1 cellular context compared by ENCODE assay signal in the genomic region with DNA sequence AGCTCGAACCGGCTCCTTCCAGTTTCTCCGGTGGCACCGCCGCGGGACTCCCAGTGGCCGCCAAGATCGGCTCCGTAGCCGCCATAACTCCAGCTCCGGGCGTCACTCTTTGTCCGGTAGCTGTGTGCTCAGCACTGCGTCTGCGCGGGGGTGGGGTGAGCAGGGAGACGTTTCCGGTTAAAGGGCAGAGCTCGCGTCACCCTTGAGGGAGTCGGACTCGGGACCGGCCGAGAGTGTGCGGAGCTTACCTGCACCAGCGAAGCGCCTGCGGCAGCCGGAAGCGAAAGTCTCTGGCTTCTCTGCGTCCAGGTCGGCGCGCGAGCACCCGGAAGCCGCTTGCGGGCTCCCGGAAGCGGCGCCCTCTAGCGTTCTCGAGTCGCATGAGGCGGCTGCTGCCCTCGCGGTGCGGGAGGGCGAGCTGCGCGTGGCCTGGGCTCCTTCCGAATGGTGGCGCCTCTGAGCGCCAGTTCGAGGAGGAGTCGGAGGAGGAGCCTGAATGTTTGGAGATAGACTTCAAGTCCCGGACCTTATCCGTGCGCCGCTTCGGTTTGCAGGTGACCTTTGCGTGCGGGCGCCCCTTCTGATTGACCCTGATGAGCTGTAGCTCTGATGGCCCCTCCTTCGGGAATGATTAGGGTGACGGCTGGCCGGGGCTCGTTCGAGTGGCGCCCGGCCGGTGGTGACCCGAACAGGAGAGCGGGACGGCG.
A peak's percentile ranks its signal among the peaks of the same experiment; 100 is the strongest.
TF ChIP-seq lines count a peak whose summit lies in the region.

A gene (minus strand): TSS at position 303 of the 707 bp plus-strand sequence. CDS start 218 bp downstream, at position 85.

TF ChIP-seq in GM12878, 131 proteins besides CTCF, POLR2A, EP300 and RAD21 (continued from another document and continues in another):
- TF ChIP-seq, protein P1, sequence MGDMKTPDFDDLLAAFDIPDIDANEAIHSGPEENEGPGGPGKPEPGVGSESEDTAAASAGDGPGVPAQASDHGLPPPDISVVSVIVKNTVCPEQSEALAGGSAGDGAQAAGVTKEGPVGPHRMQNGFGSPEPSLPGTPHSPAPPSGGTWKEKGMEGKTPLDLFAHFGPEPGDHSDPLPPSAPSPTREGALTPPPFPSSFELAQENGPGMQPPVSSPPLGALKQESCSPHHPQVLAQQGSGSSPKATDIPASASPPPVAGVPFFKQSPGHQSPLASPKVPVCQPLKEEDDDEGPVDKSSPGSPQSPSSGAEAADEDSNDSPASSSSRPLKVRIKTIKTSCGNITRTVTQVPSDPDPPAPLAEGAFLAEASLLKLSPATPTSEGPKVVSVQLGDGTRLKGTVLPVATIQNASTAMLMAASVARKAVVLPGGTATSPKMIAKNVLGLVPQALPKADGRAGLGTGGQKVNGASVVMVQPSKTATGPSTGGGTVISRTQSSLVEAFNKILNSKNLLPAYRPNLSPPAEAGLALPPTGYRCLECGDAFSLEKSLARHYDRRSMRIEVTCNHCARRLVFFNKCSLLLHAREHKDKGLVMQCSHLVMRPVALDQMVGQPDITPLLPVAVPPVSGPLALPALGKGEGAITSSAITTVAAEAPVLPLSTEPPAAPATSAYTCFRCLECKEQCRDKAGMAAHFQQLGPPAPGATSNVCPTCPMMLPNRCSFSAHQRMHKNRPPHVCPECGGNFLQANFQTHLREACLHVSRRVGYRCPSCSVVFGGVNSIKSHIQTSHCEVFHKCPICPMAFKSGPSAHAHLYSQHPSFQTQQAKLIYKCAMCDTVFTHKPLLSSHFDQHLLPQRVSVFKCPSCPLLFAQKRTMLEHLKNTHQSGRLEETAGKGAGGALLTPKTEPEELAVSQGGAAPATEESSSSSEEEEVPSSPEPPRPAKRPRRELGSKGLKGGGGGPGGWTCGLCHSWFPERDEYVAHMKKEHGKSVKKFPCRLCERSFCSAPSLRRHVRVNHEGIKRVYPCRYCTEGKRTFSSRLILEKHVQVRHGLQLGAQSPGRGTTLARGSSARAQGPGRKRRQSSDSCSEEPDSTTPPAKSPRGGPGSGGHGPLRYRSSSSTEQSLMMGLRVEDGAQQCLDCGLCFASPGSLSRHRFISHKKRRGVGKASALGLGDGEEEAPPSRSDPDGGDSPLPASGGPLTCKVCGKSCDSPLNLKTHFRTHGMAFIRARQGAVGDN (IDR thresholded peaks at IDR 0.05) = peak; percentile 84
- TF ChIP-seq SMARCA5 (IDR thresholded peaks at IDR 0.05) (peak; percentile 96), ZZZ3 (IDR thresholded peaks at IDR 0.05; ENCODE audit: control insufficient read depth, insufficient read length, low read depth) (no peak), EED (IDR thresholded peaks at IDR 0.05; ENCODE audit: low read depth) (0 out of 2 replicates have a peak, but pooled peaks have one; percentile 12), RUNX3 (IDR thresholded peaks at IDR 0.05; ENCODE audit: low read length) (peak; percentile 73), BRCA1 (IDR thresholded peaks at IDR 0.05; ENCODE audit: low read depth, low read length) (no peak), HDAC6 (IDR thresholded peaks at IDR 0.05; ENCODE audit: unreplicated experiment) (no peak), ZNF274 (IDR thresholded peaks at IDR 0.05; ENCODE audit: insufficient read depth, insufficient read length) (no peak), JUND (IDR thresholded peaks at IDR 0.05; ENCODE audit: low read depth, low read length) (no peak), ASH2L (IDR thresholded peaks at IDR 0.05; ENCODE audit: borderline replicate concordance, low read depth) (no peak), CBFB (IDR thresholded peaks at IDR 0.05; ENCODE audit: low read depth) (peak; percentile 71; the same call in 1 of the 2 replicates), TCF12 (IDR thresholded peaks at IDR 0.05; ENCODE audit: low read depth, low read length) (peak; percentile 54), MXI1 (IDR thresholded peaks at IDR 0.05; ENCODE audit: low read depth, low read length) (peak; percentile 94), LARP7 (IDR thresholded peaks at IDR 0.05) (peak; percentile 29; the same call in 1 of the 2 replicates), MEF2B (IDR thresholded peaks at IDR 0.05; ENCODE audit: partially characterized antibody, poor library complexity, severe bottlenecking) (peak; percentile 28), BMI1 (IDR thresholded peaks at IDR 0.05; ENCODE audit: borderline replicate concordance) (no peak), KAT2A (conservative IDR thresholded peaks at IDR 0.05; ENCODE audit: control insufficient read depth, low read depth, low read length) (no peak), KLF5 (IDR thresholded peaks at IDR 0.05; ENCODE audit: partially characterized antibody) (peak; percentile 77), CREB1 (IDR thresholded peaks at IDR 0.05; ENCODE audit: low read depth) (peak; percentile 84), TBL1XR1 (IDR thresholded peaks at IDR 0.05; ENCODE audit: low read depth, low read length) (peak; percentile 70), MEF2A (IDR thresholded peaks at IDR 0.05; ENCODE audit: insufficient read depth, low read depth, low read length) (peak; percentile 89), ZNF217 (IDR thresholded peaks at IDR 0.05) (no peak), IRF4 (IDR thresholded peaks at IDR 0.05; ENCODE audit: low read depth, low read length) (peak; percentile 32; the same call in 1 of the 2 replicates)
- TF ChIP-seq, protein P2, sequence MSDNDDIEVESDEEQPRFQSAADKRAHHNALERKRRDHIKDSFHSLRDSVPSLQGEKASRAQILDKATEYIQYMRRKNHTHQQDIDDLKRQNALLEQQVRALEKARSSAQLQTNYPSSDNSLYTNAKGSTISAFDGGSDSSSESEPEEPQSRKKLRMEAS (IDR thresholded peaks at IDR 0.05; ENCODE audit: low read depth, low read length) = peak; percentile 96
- TF ChIP-seq, protein P3, sequence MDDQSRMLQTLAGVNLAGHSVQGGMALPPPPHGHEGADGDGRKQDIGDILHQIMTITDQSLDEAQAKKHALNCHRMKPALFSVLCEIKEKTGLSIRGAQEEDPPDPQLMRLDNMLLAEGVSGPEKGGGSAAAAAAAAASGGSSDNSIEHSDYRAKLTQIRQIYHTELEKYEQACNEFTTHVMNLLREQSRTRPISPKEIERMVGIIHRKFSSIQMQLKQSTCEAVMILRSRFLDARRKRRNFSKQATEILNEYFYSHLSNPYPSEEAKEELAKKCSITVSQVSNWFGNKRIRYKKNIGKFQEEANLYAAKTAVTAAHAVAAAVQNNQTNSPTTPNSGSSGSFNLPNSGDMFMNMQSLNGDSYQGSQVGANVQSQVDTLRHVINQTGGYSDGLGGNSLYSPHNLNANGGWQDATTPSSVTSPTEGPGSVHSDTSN (IDR thresholded peaks at IDR 0.05; ENCODE audit: insufficient replicate concordance, low read depth, low read length) = no peak
- TF ChIP-seq, protein P4, sequence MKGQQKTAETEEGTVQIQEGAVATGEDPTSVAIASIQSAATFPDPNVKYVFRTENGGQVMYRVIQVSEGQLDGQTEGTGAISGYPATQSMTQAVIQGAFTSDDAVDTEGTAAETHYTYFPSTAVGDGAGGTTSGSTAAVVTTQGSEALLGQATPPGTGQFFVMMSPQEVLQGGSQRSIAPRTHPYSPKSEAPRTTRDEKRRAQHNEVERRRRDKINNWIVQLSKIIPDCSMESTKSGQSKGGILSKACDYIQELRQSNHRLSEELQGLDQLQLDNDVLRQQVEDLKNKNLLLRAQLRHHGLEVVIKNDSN (IDR thresholded peaks at IDR 0.05; ENCODE audit: borderline replicate concordance, extremely low read length, insufficient read depth, low read depth, low read length) = no peak
- TF ChIP-seq, protein P5, sequence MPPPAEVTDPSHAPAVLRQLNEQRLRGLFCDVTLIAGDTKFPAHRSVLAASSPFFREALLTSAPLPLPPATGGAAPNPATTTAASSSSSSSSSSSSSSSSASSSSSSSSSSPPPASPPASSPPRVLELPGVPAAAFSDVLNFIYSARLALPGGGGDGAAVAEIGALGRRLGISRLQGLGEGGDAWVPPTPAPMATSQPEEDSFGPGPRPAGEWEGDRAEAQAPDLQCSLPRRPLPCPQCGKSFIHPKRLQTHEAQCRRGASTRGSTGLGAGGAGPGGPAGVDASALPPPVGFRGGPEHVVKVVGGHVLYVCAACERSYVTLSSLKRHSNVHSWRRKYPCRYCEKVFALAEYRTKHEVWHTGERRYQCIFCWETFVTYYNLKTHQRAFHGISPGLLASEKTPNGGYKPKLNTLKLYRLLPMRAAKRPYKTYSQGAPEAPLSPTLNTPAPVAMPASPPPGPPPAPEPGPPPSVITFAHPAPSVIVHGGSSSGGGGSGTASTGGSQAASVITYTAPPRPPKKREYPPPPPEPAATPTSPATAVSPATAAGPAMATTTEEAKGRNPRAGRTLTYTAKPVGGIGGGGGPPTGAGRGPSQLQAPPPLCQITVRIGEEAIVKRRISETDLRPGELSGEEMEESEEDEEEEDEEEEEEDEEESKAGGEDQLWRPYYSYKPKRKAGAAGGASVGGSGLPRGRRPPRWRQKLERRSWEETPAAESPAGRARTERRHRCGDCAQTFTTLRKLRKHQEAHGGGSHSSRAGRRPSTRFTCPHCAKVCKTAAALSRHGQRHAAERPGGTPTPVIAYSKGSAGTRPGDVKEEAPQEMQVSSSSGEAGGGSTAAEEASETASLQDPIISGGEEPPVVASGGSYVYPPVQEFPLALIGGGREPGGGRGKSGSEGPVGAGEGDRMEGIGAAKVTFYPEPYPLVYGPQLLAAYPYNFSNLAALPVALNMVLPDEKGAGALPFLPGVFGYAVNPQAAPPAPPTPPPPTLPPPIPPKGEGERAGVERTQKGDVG (CRISPR knock-in tag; IDR thresholded peaks at IDR 0.05) = no peak
- TF ChIP-seq, protein P6, sequence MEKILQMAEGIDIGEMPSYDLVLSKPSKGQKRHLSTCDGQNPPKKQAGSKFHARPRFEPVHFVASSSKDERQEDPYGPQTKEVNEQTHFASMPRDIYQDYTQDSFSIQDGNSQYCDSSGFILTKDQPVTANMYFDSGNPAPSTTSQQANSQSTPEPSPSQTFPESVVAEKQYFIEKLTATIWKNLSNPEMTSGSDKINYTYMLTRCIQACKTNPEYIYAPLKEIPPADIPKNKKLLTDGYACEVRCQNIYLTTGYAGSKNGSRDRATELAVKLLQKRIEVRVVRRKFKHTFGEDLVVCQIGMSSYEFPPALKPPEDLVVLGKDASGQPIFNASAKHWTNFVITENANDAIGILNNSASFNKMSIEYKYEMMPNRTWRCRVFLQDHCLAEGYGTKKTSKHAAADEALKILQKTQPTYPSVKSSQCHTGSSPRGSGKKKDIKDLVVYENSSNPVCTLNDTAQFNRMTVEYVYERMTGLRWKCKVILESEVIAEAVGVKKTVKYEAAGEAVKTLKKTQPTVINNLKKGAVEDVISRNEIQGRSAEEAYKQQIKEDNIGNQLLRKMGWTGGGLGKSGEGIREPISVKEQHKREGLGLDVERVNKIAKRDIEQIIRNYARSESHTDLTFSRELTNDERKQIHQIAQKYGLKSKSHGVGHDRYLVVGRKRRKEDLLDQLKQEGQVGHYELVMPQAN (conservative IDR thresholded peaks at IDR 0.05) = 0 out of 2 replicates have a peak, but pooled peaks have one; percentile 51
- TF ChIP-seq, protein P7, sequence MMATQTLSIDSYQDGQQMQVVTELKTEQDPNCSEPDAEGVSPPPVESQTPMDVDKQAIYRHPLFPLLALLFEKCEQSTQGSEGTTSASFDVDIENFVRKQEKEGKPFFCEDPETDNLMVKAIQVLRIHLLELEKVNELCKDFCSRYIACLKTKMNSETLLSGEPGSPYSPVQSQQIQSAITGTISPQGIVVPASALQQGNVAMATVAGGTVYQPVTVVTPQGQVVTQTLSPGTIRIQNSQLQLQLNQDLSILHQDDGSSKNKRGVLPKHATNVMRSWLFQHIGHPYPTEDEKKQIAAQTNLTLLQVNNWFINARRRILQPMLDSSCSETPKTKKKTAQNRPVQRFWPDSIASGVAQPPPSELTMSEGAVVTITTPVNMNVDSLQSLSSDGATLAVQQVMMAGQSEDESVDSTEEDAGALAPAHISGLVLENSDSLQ (IDR thresholded peaks at IDR 0.05) = peak; percentile 73
- TF ChIP-seq, protein P8, sequence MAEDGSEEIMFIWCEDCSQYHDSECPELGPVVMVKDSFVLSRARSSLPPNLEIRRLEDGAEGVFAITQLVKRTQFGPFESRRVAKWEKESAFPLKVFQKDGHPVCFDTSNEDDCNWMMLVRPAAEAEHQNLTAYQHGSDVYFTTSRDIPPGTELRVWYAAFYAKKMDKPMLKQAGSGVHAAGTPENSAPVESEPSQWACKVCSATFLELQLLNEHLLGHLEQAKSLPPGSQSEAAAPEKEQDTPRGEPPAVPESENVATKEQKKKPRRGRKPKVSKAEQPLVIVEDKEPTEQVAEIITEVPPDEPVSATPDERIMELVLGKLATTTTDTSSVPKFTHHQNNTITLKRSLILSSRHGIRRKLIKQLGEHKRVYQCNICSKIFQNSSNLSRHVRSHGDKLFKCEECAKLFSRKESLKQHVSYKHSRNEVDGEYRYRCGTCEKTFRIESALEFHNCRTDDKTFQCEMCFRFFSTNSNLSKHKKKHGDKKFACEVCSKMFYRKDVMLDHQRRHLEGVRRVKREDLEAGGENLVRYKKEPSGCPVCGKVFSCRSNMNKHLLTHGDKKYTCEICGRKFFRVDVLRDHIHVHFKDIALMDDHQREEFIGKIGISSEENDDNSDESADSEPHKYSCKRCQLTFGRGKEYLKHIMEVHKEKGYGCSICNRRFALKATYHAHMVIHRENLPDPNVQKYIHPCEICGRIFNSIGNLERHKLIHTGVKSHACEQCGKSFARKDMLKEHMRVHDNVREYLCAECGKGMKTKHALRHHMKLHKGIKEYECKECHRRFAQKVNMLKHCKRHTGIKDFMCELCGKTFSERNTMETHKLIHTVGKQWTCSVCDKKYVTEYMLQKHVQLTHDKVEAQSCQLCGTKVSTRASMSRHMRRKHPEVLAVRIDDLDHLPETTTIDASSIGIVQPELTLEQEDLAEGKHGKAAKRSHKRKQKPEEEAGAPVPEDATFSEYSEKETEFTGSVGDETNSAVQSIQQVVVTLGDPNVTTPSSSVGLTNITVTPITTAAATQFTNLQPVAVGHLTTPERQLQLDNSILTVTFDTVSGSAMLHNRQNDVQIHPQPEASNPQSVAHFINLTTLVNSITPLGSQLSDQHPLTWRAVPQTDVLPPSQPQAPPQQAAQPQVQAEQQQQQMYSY (CRISPR knock-in tag; IDR thresholded peaks at IDR 0.05) = no peak
- TF ChIP-seq, protein P9, sequence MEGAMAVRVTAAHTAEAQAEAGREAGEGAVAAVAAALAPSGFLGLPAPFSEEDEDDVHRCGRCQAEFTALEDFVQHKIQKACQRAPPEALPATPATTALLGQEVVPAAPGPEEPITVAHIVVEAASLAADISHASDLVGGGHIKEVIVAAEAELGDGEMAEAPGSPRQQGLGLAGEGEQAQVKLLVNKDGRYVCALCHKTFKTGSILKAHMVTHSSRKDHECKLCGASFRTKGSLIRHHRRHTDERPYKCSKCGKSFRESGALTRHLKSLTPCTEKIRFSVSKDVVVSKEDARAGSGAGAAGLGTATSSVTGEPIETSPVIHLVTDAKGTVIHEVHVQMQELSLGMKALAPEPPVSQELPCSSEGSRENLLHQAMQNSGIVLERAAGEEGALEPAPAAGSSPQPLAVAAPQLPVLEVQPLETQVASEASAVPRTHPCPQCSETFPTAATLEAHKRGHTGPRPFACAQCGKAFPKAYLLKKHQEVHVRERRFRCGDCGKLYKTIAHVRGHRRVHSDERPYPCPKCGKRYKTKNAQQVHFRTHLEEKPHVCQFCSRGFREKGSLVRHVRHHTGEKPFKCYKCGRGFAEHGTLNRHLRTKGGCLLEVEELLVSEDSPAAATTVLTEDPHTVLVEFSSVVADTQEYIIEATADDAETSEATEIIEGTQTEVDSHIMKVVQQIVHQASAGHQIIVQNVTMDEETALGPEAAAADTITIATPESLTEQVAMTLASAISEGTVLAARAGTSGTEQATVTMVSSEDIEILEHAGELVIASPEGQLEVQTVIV (IDR thresholded peaks at IDR 0.05; ENCODE audit: borderline replicate concordance, partially characterized antibody) = peak; percentile 80
